ENCODE assay signal across 7 cellular contexts in genomic region chr10:95683966-95684365, GRCh38.
"Had no signal": no experiment of that assay in that cellular context is flagged by ENCODE, and none has a peak within 500 bp of the region (broad histone marks: within the 10 kb centered on the region; RNA-seq: fewer than 3 reads in every experiment).

No MANE protein-coding gene starts in this region.

- H3K27ac Mint-ChIP-seq: IgD-negative memory B cell had no signal

- H3K9me3 Mint-ChIP-seq: IgD-negative memory B cell had no signal

- H3K9ac ChIP-seq: KMS-11 had no signal

- DNase-seq: IMR-90, KBM-7, KG1 had no signal

- H3K4me3 Mint-ChIP-seq: IgD-negative memory B cell had no signal

- H3K4me2 ChIP-seq: KMS-11 had no signal

- H3K27ac ChIP-seq: HL-60, KMS-11 had no signal

- H3K27me3 Mint-ChIP-seq: IgD-negative memory B cell had no signal

- FAIRE-seq: HTR-8/SVneo had no signal
